Comparison of ENCODE assay signal across 26 cellular contexts in genomic region chr1:155522069-155522468, GRCh38.
"Had no signal": no experiment of that assay in that cellular context is flagged by ENCODE, and none has a peak within 500 bp of the region (broad histone marks: within the 10 kb centered on the region; RNA-seq: fewer than 3 reads in every experiment).

No MANE protein-coding gene starts in this region.

- ATAC-seq: activated CD4-positive, alpha-beta T cell treated with anti-CD3 and anti-CD28 coated beads for 36 hours; activated naive CD8-positive, alpha-beta T cell treated with anti-CD3 and anti-CD28 coated beads, Interleukin-2, amount 50 U/mL, for 24 hours; left lung; sciatic nerve; stimulated activated memory B cell treated with anti-CD40 and anti-IgM and Interleukin-4, amounts not matched to agents 10 μg/mL and 1 μg/mL and 100 μg/mL, for 72 hours had no signal

- H3K27ac Mint-ChIP-seq: activated CD4-positive, alpha-beta T cell treated with anti-CD3 and anti-CD28 coated beads for 36 hours; activated naive CD4-positive, alpha-beta T cell treated with anti-CD3 and anti-CD28 coated beads, Interleukin-2, amount 10 ng/mL, durations not matched to agents 7 days and 5 days; activated naive CD8-positive, alpha-beta T cell treated with anti-CD3 and anti-CD28 coated beads, Interleukin-2, amount 50 U/mL, for 24 hours; dendritic cell treated with granulocyte-macrophage colony-stimulating factor and Interleukin-4, amounts not matched to agents 40 ng/mL and 50 ng/mL, for 4 days; stimulated activated memory B cell treated with anti-CD40 and anti-IgM and Interleukin-4, amounts not matched to agents 10 μg/mL and 1 μg/mL and 100 μg/mL, for 72 hours had no signal

- H2AFZ ChIP-seq: hepatocyte had no signal

- H3K9me3 ChIP-seq: left lung, stomach, suprapubic skin, tibial nerve had no signal

- H3K27me3 Mint-ChIP-seq: activated B cell treated with CpG ODN at 0.5 μM for 24 hours; activated CD4-positive, alpha-beta T cell treated with anti-CD3 and anti-CD28 coated beads for 36 hours; activated naive CD4-positive, alpha-beta T cell treated with anti-CD3 and anti-CD28 coated beads, Interleukin-2, amount 10 ng/mL, durations not matched to agents 7 days and 5 days; activated naive CD8-positive, alpha-beta T cell treated with anti-CD3 and anti-CD28 coated beads, Interleukin-2, amount 50 U/mL, for 24 hours; brain; dendritic cell treated with granulocyte-macrophage colony-stimulating factor and Interleukin-4, amounts not matched to agents 40 ng/mL and 50 ng/mL, for 4 days; stimulated activated memory B cell treated with anti-CD40 and anti-IgM and Interleukin-4, amounts not matched to agents 10 μg/mL and 1 μg/mL and 100 μg/mL, for 72 hours had no signal

- H3K27me3 ChIP-seq: hepatocyte, left lung, stomach, suprapubic skin, tibial nerve had no signal

- DNase-seq: activated B cell treated with CpG ODN at 0.5 μM for 24 hours; activated CD4-positive, alpha-beta T cell treated with anti-CD3 and anti-CD28 coated beads for 36 hours; activated CD4-positive, alpha-beta T cell treated with anti-CD3 and anti-CD28 coated beads, Interleukin-2, amount 50 U/mL, for 48 hours; activated CD8-positive, alpha-beta memory T cell treated with anti-CD3 and anti-CD28 coated beads, Interleukin-2, amount 50 U/mL, for 48 hours; activated naive CD4-positive, alpha-beta T cell treated with anti-CD3 and anti-CD28 coated beads, Interleukin-2, amount 10 ng/mL, durations not matched to agents 7 days and 5 days; activated naive CD8-positive, alpha-beta T cell treated with anti-CD3 and anti-CD28 coated beads, Interleukin-2, amount 50 U/mL, for 24 hours; activated T-cell treated with anti-CD3 and anti-CD28 coated beads, Interleukin-2, amount 50 U/mL, for 48 hours; anterior cingulate cortex; caudate nucleus; effector CD4-positive, alpha-beta T cell; foreskin melanocyte; glutamatergic neuron; kidney glomerular epithelial cell; left lung; nucleus accumbens; stimulated activated CD4-positive, alpha-beta T cell treated with anti-CD3 and anti-CD28 coated beads, Interleukin-15, amount 100 ng/mL, for 24 hours; stomach; T-helper 9 cell had no signal

- H3K4me3 Mint-ChIP-seq: activated B cell treated with CpG ODN at 0.5 μM for 24 hours; activated CD4-positive, alpha-beta T cell treated with anti-CD3 and anti-CD28 coated beads for 36 hours; activated naive CD4-positive, alpha-beta T cell treated with anti-CD3 and anti-CD28 coated beads, Interleukin-2, amount 10 ng/mL, durations not matched to agents 7 days and 5 days; activated naive CD8-positive, alpha-beta T cell treated with anti-CD3 and anti-CD28 coated beads, Interleukin-2, amount 50 U/mL, for 24 hours; brain; dendritic cell treated with granulocyte-macrophage colony-stimulating factor and Interleukin-4, amounts not matched to agents 40 ng/mL and 50 ng/mL, for 4 days; stimulated activated memory B cell treated with anti-CD40 and anti-IgM and Interleukin-4, amounts not matched to agents 10 μg/mL and 1 μg/mL and 100 μg/mL, for 72 hours had no signal

- H3K4me3 ChIP-seq: hepatocyte, left lung, smooth muscle cell, stomach, suprapubic skin, tibial nerve had no signal

- H3K4me1 ChIP-seq: suprapubic skin had no signal

- H3K4me1 Mint-ChIP-seq: brain had no signal

- H3K4me2 ChIP-seq: hepatocyte, smooth muscle cell had no signal

- H3K27ac ChIP-seq: hepatocyte, left lung, stomach, suprapubic skin, tibial nerve had no signal

- H3K9me3 Mint-ChIP-seq: activated B cell treated with CpG ODN at 0.5 μM for 24 hours; activated naive CD4-positive, alpha-beta T cell treated with anti-CD3 and anti-CD28 coated beads, Interleukin-2, amount 10 ng/mL, durations not matched to agents 7 days and 5 days; activated naive CD8-positive, alpha-beta T cell treated with anti-CD3 and anti-CD28 coated beads, Interleukin-2, amount 50 U/mL, for 24 hours; dendritic cell treated with granulocyte-macrophage colony-stimulating factor and Interleukin-4, amounts not matched to agents 40 ng/mL and 50 ng/mL, for 4 days; stimulated activated memory B cell treated with anti-CD40 and anti-IgM and Interleukin-4, amounts not matched to agents 10 μg/mL and 1 μg/mL and 100 μg/mL, for 72 hours had no signal
